In genomic region chr3:154323921-154324738, GRCh38 we compare ENCODE assay signal across 8 cellular contexts. TPM values are rescaled to one million over a fixed set of nuclear protein-coding genes. Genes with fewer than 3 reads are reported as not detected.
DNase-seq lines count a peak whose midpoint lies in the region; ATAC-seq and TF ChIP-seq lines count a peak whose summit lies in the region.

Gene DHX36, minus strand, starts transcription at chr3:154324487. Its CDS starts 71 bp downstream, at chr3:154324416.

- peak within 1 kb of the TSS; percentile 95 for H3K4me3 Mint-ChIP-seq in GM23338
- H3K4me3 Mint-ChIP-seq in naive thymus-derived CD8-positive, alpha-beta T cell, result peak within 1 kb of the TSS in 7 of 10 donors; percentile 94 to 100 (median 97)

- no peaks in the 10 kb centered on the region for H3K27me3 ChIP-seq in DOHH2 (ENCODE audit: control insufficient read depth, low read length)
- no peaks in the 10 kb centered on the region for H3K27me3 ChIP-seq in GM23338 (ENCODE audit: insufficient read depth)

- no peak for TF ChIP-seq CTCF in DOHH2 (IDR thresholded peaks at IDR 0.05; ENCODE audit: low read depth, low read length, poor library complexity, severe bottlenecking)
- no peak for TF ChIP-seq CTCF in GM23338 (conservative IDR thresholded peaks at IDR 0.05; ENCODE audit: low read depth in 2 of 2)
- TF ChIP-seq CTCF in fibroblast of mammary gland (conservative IDR thresholded peaks at IDR 0.05; ENCODE audit: control insufficient read depth, insufficient read depth, low read depth, low read length), result no peak

- DNase-seq in GM23338 (ENCODE audit: low spot score) (peak; percentile 97), LHCN-M2 (ENCODE audit: low read depth) (peak; percentile 86), RPMI7951 (ENCODE audit: low read depth) (peak; percentile 89), fibroblast of mammary gland (ENCODE audit: low read depth) (peak; percentile 91)
- DNase-seq in activated T-helper 1 cell treated with anti-CD3 and anti-CD28 coated beads, Interleukin-2, amount 50 U/mL, for 16 hours (ENCODE audit: low read depth in 1 of 2, low spot score in 1 of 2), result peak; percentile 76 to 79
- peak; percentile 80 to 97 (median 94) for DNase-seq in naive thymus-derived CD8-positive, alpha-beta T cell
- DNase-seq in stimulated activated naive CD4-positive, alpha-beta T cell (lab: John Stamatoyannopoulos, UW), result peak; percentile 83 to 92 (median 86)

- H3K9me2 ChIP-seq in DOHH2 (replicated peaks; ENCODE audit: control insufficient read depth, low read length) (no peaks in the 10 kb centered on the region), GM23338 (ENCODE audit: insufficient read depth) (no peaks in the 10 kb centered on the region)

- H3K4me1 Mint-ChIP-seq in GM23338, result peaks cover 16% of the 10 kb centered on the region
- peaks cover 6 to 36% (median 13%) of the 10 kb centered on the region in 4 donors for H3K4me1 Mint-ChIP-seq in naive thymus-derived CD8-positive, alpha-beta T cell

- POLR2A ChIA-PET in naive thymus-derived CD8-positive, alpha-beta T cell (lab: Charles Lee), result interaction anchor here (0.6 to 0.8 kb wide), 4 partner anchors 22 to 1530 kb away, joined by 3 to 4 read pairs (median 4); no protein-coding TSS in a partner anchor

- peak within 1 kb of the TSS; percentile 99 for H3K27ac Mint-ChIP-seq in GM23338
- peak within 1 kb of the TSS in 9 of 10 donors; percentile 94 to 100 (median 99) for H3K27ac Mint-ChIP-seq in naive thymus-derived CD8-positive, alpha-beta T cell

- H3K4me3 ChIP-seq in DOHH2 (ENCODE audit: low read length) (peak within 1 kb of the TSS; percentile 100), GM23338 (peak within 1 kb of the TSS; percentile 100), fibroblast of mammary gland (ENCODE audit: control insufficient read depth, low read depth, low read length) (peak within 1 kb of the TSS; percentile 96)

- H3K27ac ChIP-seq in DOHH2 (ENCODE audit: low read depth, low read length) (peak within 1 kb of the TSS; percentile 66), GM23338 (ENCODE audit: low read depth) (peak within 1 kb of the TSS; percentile 94)

- peak within 1 kb of the TSS; percentile 72 for H2AFZ ChIP-seq in GM23338

- H3F3A ChIP-seq in DOHH2 (ENCODE audit: control insufficient read depth, insufficient read depth), result no peaks in the 10 kb centered on the region
- no peaks in the 10 kb centered on the region for H3F3A ChIP-seq in GM23338 (replicated peaks; ENCODE audit: low read depth)

- H3K79me2 ChIP-seq in DOHH2 (ENCODE audit: control insufficient read depth, low read length), result peaks cover 53% of the 10 kb centered on the region
- peaks cover 51% of the 10 kb centered on the region for H3K79me2 ChIP-seq in GM23338 (replicated peaks; ENCODE audit: insufficient read depth)

- H3K27me3 Mint-ChIP-seq in GM23338 (ENCODE audit: insufficient read depth, low read depth, poor library complexity), result no peaks in the 10 kb centered on the region
- H3K27me3 Mint-ChIP-seq in naive thymus-derived CD8-positive, alpha-beta T cell, result peaks cover 0 to 4% (median 1%) of the 10 kb centered on the region in 5 donors

- H4K20me1 ChIP-seq in DOHH2 (ENCODE audit: control insufficient read depth, insufficient read depth, low read depth, low read length) (no peaks in the 10 kb centered on the region; the same call in 1 of the 2 replicates), GM23338 (replicated peaks; ENCODE audit: insufficient read depth) (peaks cover 37% of the 10 kb centered on the region)

- ATAC-seq in GM23338, result peak; percentile 92
- peak; percentile 87 to 91 for ATAC-seq in naive thymus-derived CD8-positive, alpha-beta T cell

- H3K9me3 ChIP-seq in DOHH2 (ENCODE audit: control insufficient read depth, insufficient read depth, low read length), result peaks cover 6% of the 10 kb centered on the region

- H3K4me1 ChIP-seq in DOHH2 (ENCODE audit: control insufficient read depth, low read length) (peaks cover 45% of the 10 kb centered on the region), GM23338 (ENCODE audit: insufficient read depth) (peaks cover 48% of the 10 kb centered on the region)

- H3K36me3 Mint-ChIP-seq in GM23338 (ENCODE audit: low read depth), result peaks cover 10% of the 10 kb centered on the region
- peaks cover 0 to 8% (median 8%) of the 10 kb centered on the region in 3 donors for H3K36me3 Mint-ChIP-seq in naive thymus-derived CD8-positive, alpha-beta T cell

- H3K4me2 ChIP-seq in DOHH2 (ENCODE audit: low read length), result peak within 1 kb of the TSS; percentile 85
- peak within 1 kb of the TSS; percentile 95 for H3K4me2 ChIP-seq in GM23338

- H3K9me3 Mint-ChIP-seq in GM23338, result no peaks in the 10 kb centered on the region
- H3K9me3 Mint-ChIP-seq in naive thymus-derived CD8-positive, alpha-beta T cell, result no peaks in the 10 kb centered on the region

- peaks cover 44% of the 10 kb centered on the region for H3K36me3 ChIP-seq in DOHH2 (ENCODE audit: control insufficient read depth, low read length)
- H3K36me3 ChIP-seq in GM23338 (ENCODE audit: insufficient read depth), result no peaks in the 10 kb centered on the region

TF ChIP-seq in GM23338, 12 proteins besides CTCF, POLR2A, EP300 and RAD21:
- TF ChIP-seq POLR2AphosphoS5 (IDR thresholded peaks at IDR 0.05; ENCODE audit: low read depth) (peak; percentile 94), EZH2 (IDR thresholded peaks at IDR 0.05; ENCODE audit: low read depth, unreplicated experiment) (no peak), ETS1 (IDR thresholded peaks at IDR 0.05) (peak; percentile 50; the same call in 1 of the 2 replicates), CREB1 (CRISPR knock-in tag; IDR thresholded peaks at IDR 0.05; ENCODE audit: low read depth) (peak; percentile 99)
TF ChIP-seq in GM23338: peak in this region for 3.

RNA-seq across cellular contexts. Expression of gene DHX36, which starts in this region (rescaled TPM):
- total RNA-seq in GM23338 (2014; rRNA removed; shearing (Covaris generic)), result 102 and 103 TPM in 2 replicates
- polyA plus RNA-seq in GM23338 (2016; fragmentation: Nextera tagmentation; extraction: Ambion mirVana), result 107 and 110 TPM in 2 replicates
- 31.9 and 33.0 TPM in 2 replicates for total RNA-seq in LHCN-M2 (2014; rRNA removed)
- polyA plus RNA-seq in LHCN-M2 (2012), result 14.3 TPM
- total RNA-seq in RPMI7951 (2014; rRNA removed; shearing (Covaris generic)), result 39.9 and 44.5 TPM in 2 replicates
- total RNA-seq in naive thymus-derived CD8-positive, alpha-beta T cell, result 100 to 1,000 TPM; 117 to 121 TPM
- polyA plus RNA-seq in naive thymus-derived CD8-positive, alpha-beta T cell, result 10 to 100 TPM; 15.2 to 16.6 (median 15.6) TPM

Comparison
In these comparisons a context has a peak if more than half of its experiments do, and no peak if none do; other contexts are left out.
1. Peak in every context shown above with its lines: DNase-seq, ATAC-seq, H3K4me3 ChIP-seq and H3K27ac ChIP-seq.